ENCODE assay signal across 36 cellular contexts in the genomic region with DNA sequence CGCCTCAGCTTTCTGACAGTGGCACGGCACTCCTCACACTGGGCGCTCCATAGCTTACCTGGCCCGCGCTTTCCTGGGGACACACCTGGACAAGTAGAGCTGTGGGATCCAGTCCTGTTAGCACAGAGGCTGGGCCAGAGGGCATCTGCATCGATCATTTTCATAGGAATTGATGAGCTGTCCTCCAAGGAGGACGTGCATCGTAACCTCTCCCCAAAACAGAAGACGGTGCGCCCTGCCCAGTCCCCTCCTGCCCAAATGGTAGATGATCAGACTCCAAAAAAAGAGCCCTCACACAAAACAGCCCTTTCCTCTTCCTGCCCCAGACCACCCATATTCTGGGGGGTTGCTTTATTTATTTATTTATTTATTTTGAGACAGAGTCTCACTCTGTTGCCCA.
"Had no signal": no experiment of that assay in that cellular context is flagged by ENCODE, and none has a peak within 500 bp of the region (broad histone marks: within the 10 kb centered on the region; RNA-seq: fewer than 3 reads in every experiment).

No MANE protein-coding gene starts in this region.

- H3K27ac Mint-ChIP-seq: activated CD4-positive, alpha-beta memory T cell treated with anti-CD3 and anti-CD28 coated beads for 36 hours; activated CD4-positive, alpha-beta T cell treated with anti-CD3 and anti-CD28 coated beads for 36 hours; activated CD4-positive, alpha-beta T cell treated with anti-CD3 and anti-CD28 coated beads, Interleukin-2, amount 10 ng/mL, durations not matched to agents 24 days and 14 days; activated CD8-positive, alpha-beta memory T cell treated with anti-CD3 and anti-CD28 coated beads, Interleukin-2, amount 10 ng/mL, durations not matched to agents 7 days and 5 days; activated CD8-positive, alpha-beta T cell treated with anti-CD3 and anti-CD28 coated beads, Interleukin-2, amount 10 ng/mL, durations not matched to agents 7 days and 5 days; activated naive CD4-positive, alpha-beta T cell treated with anti-CD3 and anti-CD28 coated beads for 36 hours; activated naive CD4-positive, alpha-beta T cell treated with anti-CD3 and anti-CD28 coated beads, Interleukin-2, amount 50 U/mL, for 24 hours; activated naive CD8-positive, alpha-beta T cell treated with anti-CD3 and anti-CD28 coated beads for 36 hours; activated naive CD8-positive, alpha-beta T cell treated with anti-CD3 and anti-CD28 coated beads, Interleukin-2, amount 50 U/mL, for 24 hours; activated T-helper 1 cell treated with anti-CD3 and anti-CD28 coated beads, Interleukin-12 subunit alpha, Interleukin-12 subunit beta, Interleukin-2, Interleukin-4 antibody, amounts not matched to agents 30 ng/mL and 10 ng/mL and 1 ng/mL, durations not matched to agents 14 hours and 24 hours and 36 hours; activated T-helper 2 cell treated with anti-CD3 and anti-CD28 coated beads, Interferon-gamma antibody, Interleukin-2, Interleukin-4, amounts not matched to agents 10 μg/mL and 5 μg/mL and 100 μg/mL, durations not matched to agents 14 hours and 24 hours and 36 hours; effector memory CD8-positive, alpha-beta T cell; T-helper 17 cell; T-helper 2 cell treated with Interferon-gamma antibody and Interleukin-4, amounts not matched to agents 5 μg/mL and 100 μg/mL, for 36 hours had no signal

- H3K9me3 ChIP-seq: adrenal gland, body of pancreas, breast epithelium, esophagus muscularis mucosa, gastroesophageal sphincter had no signal

- H3K4me1 Mint-ChIP-seq: activated CD4-positive, alpha-beta T cell treated with anti-CD3 and anti-CD28 coated beads for 36 hours; activated CD4-positive, alpha-beta T cell treated with anti-CD3 and anti-CD28 coated beads, Interleukin-2, amount 10 ng/mL, durations not matched to agents 24 days and 14 days; activated naive CD4-positive, alpha-beta T cell treated with anti-CD3 and anti-CD28 coated beads, Interleukin-2, amount 50 U/mL, for 24 hours; activated naive CD8-positive, alpha-beta T cell treated with anti-CD3 and anti-CD28 coated beads for 36 hours; activated naive CD8-positive, alpha-beta T cell treated with anti-CD3 and anti-CD28 coated beads, Interleukin-2, amount 50 U/mL, for 24 hours; central memory CD8-positive, alpha-beta T cell; T-helper 17 cell had no signal

- H3K27me3 ChIP-seq: adrenal gland, body of pancreas, breast epithelium, cardiac muscle cell, esophagus muscularis mucosa, foreskin keratinocyte, gastroesophageal sphincter had no signal

- H3K9me3 Mint-ChIP-seq: activated CD4-positive, alpha-beta memory T cell treated with anti-CD3 and anti-CD28 coated beads for 36 hours; activated CD4-positive, alpha-beta T cell treated with anti-CD3 and anti-CD28 coated beads, Interleukin-2, amount 10 ng/mL, durations not matched to agents 24 days and 14 days; activated naive CD4-positive, alpha-beta T cell treated with anti-CD3 and anti-CD28 coated beads for 36 hours; activated naive CD4-positive, alpha-beta T cell treated with anti-CD3 and anti-CD28 coated beads, Interleukin-2, amount 50 U/mL, for 24 hours; activated naive CD8-positive, alpha-beta T cell treated with anti-CD3 and anti-CD28 coated beads for 36 hours; activated naive CD8-positive, alpha-beta T cell treated with anti-CD3 and anti-CD28 coated beads, Interleukin-2, amount 50 U/mL, for 24 hours; activated T-helper 1 cell treated with anti-CD3 and anti-CD28 coated beads, Interleukin-12 subunit alpha, Interleukin-12 subunit beta, Interleukin-2, Interleukin-4 antibody, amounts not matched to agents 30 ng/mL and 10 ng/mL and 1 ng/mL, durations not matched to agents 14 hours and 24 hours and 36 hours; activated T-helper 2 cell treated with anti-CD3 and anti-CD28 coated beads, Interferon-gamma antibody, Interleukin-2, Interleukin-4, amounts not matched to agents 10 μg/mL and 5 μg/mL and 100 μg/mL, durations not matched to agents 14 hours and 24 hours and 36 hours; central memory CD8-positive, alpha-beta T cell; effector memory CD8-positive, alpha-beta T cell; T-helper 2 cell treated with Interferon-gamma antibody and Interleukin-4, amounts not matched to agents 5 μg/mL and 100 μg/mL, for 36 hours had no signal

- H3K36me3 ChIP-seq: adrenal gland, breast epithelium, cardiac muscle cell, esophagus muscularis mucosa, gastroesophageal sphincter, WERI-Rb-1 had no signal

- H3K4me1 ChIP-seq: adrenal gland, body of pancreas, breast epithelium, esophagus muscularis mucosa, foreskin keratinocyte, gastroesophageal sphincter had no signal

- H3K27ac ChIP-seq: adrenal gland, body of pancreas, breast epithelium, cardiac muscle cell, esophagus muscularis mucosa, foreskin keratinocyte, gastroesophageal sphincter, WERI-Rb-1 had no signal

- H3K4me3 Mint-ChIP-seq: activated CD4-positive, alpha-beta memory T cell treated with anti-CD3 and anti-CD28 coated beads for 36 hours; activated CD4-positive, alpha-beta T cell treated with anti-CD3 and anti-CD28 coated beads for 36 hours; activated CD4-positive, alpha-beta T cell treated with anti-CD3 and anti-CD28 coated beads, Interleukin-2, amount 10 ng/mL, durations not matched to agents 24 days and 14 days; activated CD8-positive, alpha-beta memory T cell treated with anti-CD3 and anti-CD28 coated beads, Interleukin-2, amount 10 ng/mL, durations not matched to agents 7 days and 5 days; activated CD8-positive, alpha-beta T cell treated with anti-CD3 and anti-CD28 coated beads, Interleukin-2, amount 10 ng/mL, durations not matched to agents 7 days and 5 days; activated naive CD4-positive, alpha-beta T cell treated with anti-CD3 and anti-CD28 coated beads for 36 hours; activated naive CD4-positive, alpha-beta T cell treated with anti-CD3 and anti-CD28 coated beads, Interleukin-2, amount 50 U/mL, for 24 hours; activated naive CD8-positive, alpha-beta T cell treated with anti-CD3 and anti-CD28 coated beads for 36 hours; activated naive CD8-positive, alpha-beta T cell treated with anti-CD3 and anti-CD28 coated beads, Interleukin-2, amount 50 U/mL, for 24 hours; activated T-helper 1 cell treated with anti-CD3 and anti-CD28 coated beads, Interleukin-12 subunit alpha, Interleukin-12 subunit beta, Interleukin-2, Interleukin-4 antibody, amounts not matched to agents 30 ng/mL and 10 ng/mL and 1 ng/mL, durations not matched to agents 14 hours and 24 hours and 36 hours; central memory CD8-positive, alpha-beta T cell; effector memory CD8-positive, alpha-beta T cell; T-helper 17 cell; T-helper 2 cell treated with Interferon-gamma antibody and Interleukin-4, amounts not matched to agents 5 μg/mL and 100 μg/mL, for 36 hours had no signal

- DNase-seq: activated CD4-positive, alpha-beta memory T cell treated with anti-CD3 and anti-CD28 coated beads for 36 hours; activated CD4-positive, alpha-beta T cell treated with anti-CD3 and anti-CD28 coated beads for 36 hours; activated CD4-positive, alpha-beta T cell treated with anti-CD3 and anti-CD28 coated beads, Interleukin-2, amount 10 ng/mL, durations not matched to agents 24 days and 14 days; activated CD4-positive, CD25-positive, alpha-beta regulatory T cell; activated CD4-positive, CD25-positive, alpha-beta regulatory T cell treated with anti-CD3 and anti-CD28 coated beads, Interleukin-2, amount 50 U/mL, for 72 hours; activated CD8-positive, alpha-beta memory T cell treated with anti-CD3 and anti-CD28 coated beads, Interleukin-2, amount 10 ng/mL, durations not matched to agents 7 days and 5 days; activated CD8-positive, alpha-beta memory T cell treated with anti-CD3 and anti-CD28 coated beads, Interleukin-2, amount 50 U/mL, for 4 hours; activated CD8-positive, alpha-beta T cell treated with anti-CD3 and anti-CD28 coated beads, Interleukin-2, amount 10 ng/mL, durations not matched to agents 7 days and 5 days; activated effector memory CD4-positive, alpha-beta T cell treated with anti-CD3 and anti-CD28 coated beads, Interleukin-2, amount 50 U/mL, for 16 hours; activated naive CD4-positive, alpha-beta T cell treated with anti-CD3 and anti-CD28 coated beads for 36 hours; activated naive CD8-positive, alpha-beta T cell treated with anti-CD3 and anti-CD28 coated beads for 36 hours; activated naive CD8-positive, alpha-beta T cell treated with anti-CD3 and anti-CD28 coated beads, Interleukin-2, amount 50 U/mL, for 24 hours; activated T-cell treated with anti-CD3 and anti-CD28 coated beads, Interleukin-2, amount 50 U/mL, for 1 hour; activated T-cell treated with anti-CD3 and anti-CD28 coated beads, Interleukin-2, amount 50 U/mL, for 48 hours; adrenal gland; amygdala; body of pancreas; cortex of kidney; dermis blood vessel endothelial cell; effector CD4-positive, alpha-beta T cell; effector memory CD8-positive, alpha-beta T cell; erythroblast; foreskin keratinocyte; T-helper 1 cell; T-helper 17 cell; T1000; WERI-Rb-1 had no signal

- H3K36me3 Mint-ChIP-seq: activated CD4-positive, alpha-beta memory T cell treated with anti-CD3 and anti-CD28 coated beads for 36 hours; activated CD8-positive, alpha-beta memory T cell treated with anti-CD3 and anti-CD28 coated beads, Interleukin-2, amount 10 ng/mL, durations not matched to agents 7 days and 5 days; activated naive CD4-positive, alpha-beta T cell treated with anti-CD3 and anti-CD28 coated beads, Interleukin-2, amount 50 U/mL, for 24 hours; activated naive CD8-positive, alpha-beta T cell treated with anti-CD3 and anti-CD28 coated beads for 36 hours had no signal

- H3K27me3 Mint-ChIP-seq: activated CD4-positive, alpha-beta T cell treated with anti-CD3 and anti-CD28 coated beads, Interleukin-2, amount 10 ng/mL, durations not matched to agents 24 days and 14 days; activated CD8-positive, alpha-beta memory T cell treated with anti-CD3 and anti-CD28 coated beads, Interleukin-2, amount 10 ng/mL, durations not matched to agents 7 days and 5 days had no signal

- H3K4me3 ChIP-seq: adrenal gland, body of pancreas, breast epithelium, cardiac muscle cell, esophagus muscularis mucosa, gastroesophageal sphincter had no signal

- ATAC-seq: activated CD4-positive, alpha-beta T cell treated with anti-CD3 and anti-CD28 coated beads for 36 hours; activated CD8-positive, alpha-beta memory T cell treated with anti-CD3 and anti-CD28 coated beads, Interleukin-2, amount 10 ng/mL, durations not matched to agents 7 days and 5 days; activated CD8-positive, alpha-beta T cell treated with anti-CD3 and anti-CD28 coated beads, Interleukin-2, amount 10 ng/mL, durations not matched to agents 7 days and 5 days; activated naive CD8-positive, alpha-beta T cell treated with anti-CD3 and anti-CD28 coated beads, Interleukin-2, amount 50 U/mL, for 24 hours; body of pancreas; effector memory CD8-positive, alpha-beta T cell; foreskin keratinocyte; gastroesophageal sphincter; T-helper 17 cell had no signal
